In genomic region chr19:40305403-40305802, GRCh38 we compare ENCODE assay signal across 1 cellular context.
TF ChIP-seq lines count a peak whose summit lies in the region.

No MANE protein-coding gene starts in this region.

TF ChIP-seq in GM23338, 12 proteins besides CTCF, POLR2A, EP300 and RAD21 (continued from another document):
- no peak for TF ChIP-seq ZNF462 (CRISPR knock-in tag; IDR thresholded peaks at IDR 0.05)
- no peak for TF ChIP-seq JUNB (IDR thresholded peaks at IDR 0.05; ENCODE audit: unreplicated experiment)
- TF ChIP-seq REST (IDR thresholded peaks at IDR 0.05; ENCODE audit: unreplicated experiment) = no peak
- TF ChIP-seq POLR2AphosphoS5 (IDR thresholded peaks at IDR 0.05; ENCODE audit: low read depth) = no peak
